ENCODE assay signal across 12 cellular contexts in the genomic region with DNA sequence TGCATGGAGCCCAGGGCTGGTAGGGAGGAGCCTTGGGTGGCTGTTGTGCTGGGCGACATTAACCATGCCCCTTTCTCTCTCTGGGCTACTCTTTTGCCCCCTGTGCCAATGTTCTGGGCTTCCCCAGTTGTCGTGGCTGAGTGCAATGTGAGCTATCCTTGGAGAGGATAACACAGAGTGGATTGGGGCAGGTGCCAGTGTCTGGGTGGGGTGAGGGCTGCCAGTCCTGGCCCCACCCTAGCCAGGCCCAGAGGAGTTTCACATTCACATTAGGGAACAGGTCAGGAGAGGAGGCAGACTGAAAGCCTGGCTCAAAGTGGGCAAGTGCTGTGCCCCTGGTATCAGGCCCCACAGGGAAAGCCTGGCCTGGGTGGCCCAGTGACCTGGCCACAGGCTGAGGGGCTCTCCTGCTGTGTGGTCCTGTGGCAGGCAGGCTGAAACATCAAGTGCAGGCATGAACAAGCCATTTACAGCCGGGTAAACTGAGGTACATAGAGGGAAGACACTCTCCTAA. TPM values are rescaled to one million over a fixed set of nuclear protein-coding genes. Genes with fewer than 3 reads are reported as not detected.
DNase-seq lines count a peak whose midpoint lies in the region; ATAC-seq and TF ChIP-seq lines count a peak whose summit lies in the region.
"Had no signal": no experiment of that assay in that cellular context is flagged by ENCODE, and none has a peak within 500 bp of the region (broad histone marks: within the 10 kb centered on the region; RNA-seq: fewer than 3 reads in every experiment).

No MANE protein-coding gene starts in this region.

- H3K27me3 Mint-ChIP-seq in MCF 10A (ENCODE audit: insufficient read depth, unreplicated experiment): no peaks in the 10 kb centered on the region
- H3K27me3 Mint-ChIP-seq in immature natural killer cell (ENCODE audit: low read depth in 3 of 3): peaks cover 0 to 4% (median 0%) of the 10 kb centered on the region in 3 donors
- H3K27me3 Mint-ChIP-seq: IgD-negative memory B cell had no signal

- TF ChIP-seq POLR2A in heart left ventricle (IDR thresholded peaks at IDR 0.05): no peak
- TF ChIP-seq POLR2A in upper lobe of left lung (IDR thresholded peaks at IDR 0.05): peak in 1 of 4 donors; percentile 29

- peak; percentile 62 to 75 (median 71) for ATAC-seq in heart left ventricle
- ATAC-seq in upper lobe of left lung (ENCODE audit: low FRiP score in 2 of 2): no peak
- no peak for ATAC-seq in HG03196 (IDR thresholded peaks at IDR 0.05; ENCODE audit: unreplicated experiment)
- ATAC-seq in GM21447 (IDR thresholded peaks at IDR 0.05; ENCODE audit: unreplicated experiment): no peak

- no peak overlapping the region for H2AFZ ChIP-seq in parathyroid adenoma

- H3K4me3 Mint-ChIP-seq in MCF 10A (ENCODE audit: unreplicated experiment) (no peak overlapping the region), immature natural killer cell (no peak overlapping the region)

- H3K9ac ChIP-seq in parathyroid adenoma: no peak overlapping the region

- peaks cover 0 to 4% (median 0%) of the 10 kb centered on the region in 9 donors for H3K36me3 ChIP-seq in heart left ventricle
- H3K36me3 ChIP-seq in parathyroid adenoma (ENCODE audit: control insufficient read depth, insufficient read depth, low read length): no peaks in the 10 kb centered on the region
- H3K36me3 ChIP-seq in upper lobe of left lung: no peaks in the 10 kb centered on the region

- intact Hi-C loops in MCF 10A (cut with micrococcal nuclease) (no loop called here), heart left ventricle (cut with DNase I) (no loop called here)

- H3K4me3 ChIP-seq in heart left ventricle: no peak overlapping the region
- H3K4me3 ChIP-seq in parathyroid adenoma (ENCODE audit: low read depth, low read length): peak overlapping the region; percentile 8
- H3K4me3 ChIP-seq in upper lobe of left lung: no peak overlapping the region

- TF ChIP-seq CTCF in MCF 10A (IDR thresholded peaks at IDR 0.05; ENCODE audit: unreplicated experiment) (no peak), heart left ventricle (IDR thresholded peaks at IDR 0.05) (no peak), parathyroid adenoma (IDR thresholded peaks at IDR 0.05) (no peak), upper lobe of left lung (IDR thresholded peaks at IDR 0.05) (no peak)

- H3K36me3 Mint-ChIP-seq in MCF 10A (ENCODE audit: insufficient read depth, unreplicated experiment): peaks cover 31% of the 10 kb centered on the region
- no peaks in the 10 kb centered on the region for H3K36me3 Mint-ChIP-seq in immature natural killer cell

- DNase-seq in MCF 10A (ENCODE audit: unreplicated experiment): no peak
- DNase-seq in heart left ventricle: peak in 4 of 5 donors; percentile 73 to 88 (median 79)
- DNase-seq in upper lobe of left lung: peak in 1 of 2 donors; percentile 52
- no peak for DNase-seq in occipital lobe (lab: John Stamatoyannopoulos, UW)
- DNase-seq in immature natural killer cell: no peak
- DNase-seq: activated CD4-positive, CD25-positive, alpha-beta regulatory T cell; effector CD4-positive, alpha-beta T cell; NCI-H1417 treated with DMSO at 0.1 percent for 48 hours had no signal

- peaks cover 82% of the 10 kb centered on the region for H3K4me1 Mint-ChIP-seq in MCF 10A (ENCODE audit: insufficient read depth, unreplicated experiment)
- no peaks in the 10 kb centered on the region for H3K4me1 Mint-ChIP-seq in immature natural killer cell

- peak overlapping the region; percentile 47 for H3K4me2 ChIP-seq in parathyroid adenoma (ENCODE audit: low read length)

- H3K79me2 ChIP-seq in parathyroid adenoma: peaks cover 40% of the 10 kb centered on the region

- WGBS in heart left ventricle, 4 donors: 46 to 66% (median 52%) methylated on average over 2 to 3 of the region's 3 CpGs
- WGBS in upper lobe of left lung, 2 donors: 50 to 64% methylated on average over 2 to 3 of the region's 3 CpGs

- no peak for TF ChIP-seq EP300 in upper lobe of left lung (IDR thresholded peaks at IDR 0.05)

- peak overlapping the region; percentile 41 to 86 (median 82) for H3K27ac ChIP-seq in heart left ventricle
- H3K27ac ChIP-seq in parathyroid adenoma: peak overlapping the region; percentile 74
- peak overlapping the region in 3 of 4 donors; percentile 84 to 91 (median 84) for H3K27ac ChIP-seq in upper lobe of left lung

- no peaks in the 10 kb centered on the region for H3K9me3 ChIP-seq in heart left ventricle
- H3K9me3 ChIP-seq in parathyroid adenoma (ENCODE audit: control insufficient read depth, low read length): no peaks in the 10 kb centered on the region
- H3K9me3 ChIP-seq in upper lobe of left lung: no peaks in the 10 kb centered on the region

- BruUV-seq in MCF 10A (replicated peaks; lab: Mats Ljungman, UMichigan): no TSS peak

- peaks cover 35 to 97% (median 92%) of the 10 kb centered on the region in 12 donors for H3K4me1 ChIP-seq in heart left ventricle
- peaks cover 66% of the 10 kb centered on the region for H3K4me1 ChIP-seq in parathyroid adenoma
- H3K4me1 ChIP-seq in upper lobe of left lung: peaks cover 89 to 93% (median 92%) of the 10 kb centered on the region in 4 donors

- no peaks in the 10 kb centered on the region for H3K27me3 ChIP-seq in heart left ventricle
- no peaks in the 10 kb centered on the region for H3K27me3 ChIP-seq in parathyroid adenoma (ENCODE audit: control insufficient read depth, insufficient read depth, low read length)
- no peaks in the 10 kb centered on the region for H3K27me3 ChIP-seq in upper lobe of left lung

- H3K27ac Mint-ChIP-seq in MCF 10A (ENCODE audit: low read depth, unreplicated experiment) (peak overlapping the region; percentile 69), immature natural killer cell (no peak overlapping the region)
- H3K27ac Mint-ChIP-seq: IgD-negative memory B cell had no signal

- CTCF ChIA-PET in MCF 10A (lab: Yijun Ruan, JAX): interaction anchor here (0.6 to 5.2 kb wide), 7 partner anchors 13 to 461 kb away, joined by 3 to 39 read pairs (median 6); partner anchors contain the start of gene IRGM

- POLR2A ChIA-PET in MCF 10A (lab: Yijun Ruan, JAX): interaction anchor here (1.0 to 5.5 kb wide), 5 partner anchors 8 to 59 kb away, joined by 3 to 45 read pairs (median 12); partner anchors contain the start of gene RPS14

- H3K9me3 Mint-ChIP-seq in MCF 10A (ENCODE audit: unreplicated experiment) (no peaks in the 10 kb centered on the region), immature natural killer cell (no peaks in the 10 kb centered on the region)
- H3K9me3 Mint-ChIP-seq: IgD-negative memory B cell had no signal

RNA-seq across cellular contexts. Expression of gene NDST1, which starts 7.5 kb away (rescaled TPM):
- total RNA-seq in MCF 10A (2022): 68.9 and 79.3 TPM in 2 replicates
- total RNA-seq in heart left ventricle: 100 to 1,000 TPM in 2 of 9 donors, 10 to 100 TPM in 7; 50.2 to 156 (median 68.5) TPM
- polyA plus RNA-seq in heart left ventricle: 10 to 100 TPM; 32.1 to 53.5 TPM
- total RNA-seq in upper lobe of left lung: 100 to 1,000 TPM in 5 of 6 donors, 10 to 100 TPM in 1; 81.7 to 265 (median 166) TPM
- total RNA-seq in occipital lobe: 23.1 TPM
- 1 to 10 TPM; 1.2 to 3.2 (median 1.4) TPM for polyA plus RNA-seq in immature natural killer cell

RNA-seq across cellular contexts. Expression of gene RPS14, which starts 50.8 kb away (rescaled TPM):
- total RNA-seq in MCF 10A (2022) (5,481 and 5,921 TPM in 2 replicates), heart left ventricle (1,000 to 10,000 TPM; 1,031 to 1,428 (median 1,294) TPM), upper lobe of left lung (1,000 to 10,000 TPM in 5 of 6 donors, 100 to 1,000 TPM in 1; 806 to 1,982 (median 1,727) TPM), occipital lobe (2,126 TPM)
- polyA plus RNA-seq in heart left ventricle (1,000 to 10,000 TPM; 1,822 to 3,474 TPM), immature natural killer cell (1,000 to 10,000 TPM; 3,321 to 6,011 (median 3,509) TPM)

Comparison
In these comparisons a context has a peak if more than half of its experiments do, and no peak if none do; other contexts are left out.
1. DNase-seq: peak in heart left ventricle (4 of 5); none in MCF 10A (single experiment), occipital lobe (single experiment) and immature natural killer cell (0 of 3).
2. ATAC-seq: peak in heart left ventricle (4 of 4); none in upper lobe of left lung (0 of 2), HG03196 (single experiment) and GM21447 (single experiment).
3. Peak in every context shown above with its lines, with median percentiles within 50 percentile points of each other: H3K27ac ChIP-seq.